34 cellular contexts compared by ENCODE assay signal in the genomic region with DNA sequence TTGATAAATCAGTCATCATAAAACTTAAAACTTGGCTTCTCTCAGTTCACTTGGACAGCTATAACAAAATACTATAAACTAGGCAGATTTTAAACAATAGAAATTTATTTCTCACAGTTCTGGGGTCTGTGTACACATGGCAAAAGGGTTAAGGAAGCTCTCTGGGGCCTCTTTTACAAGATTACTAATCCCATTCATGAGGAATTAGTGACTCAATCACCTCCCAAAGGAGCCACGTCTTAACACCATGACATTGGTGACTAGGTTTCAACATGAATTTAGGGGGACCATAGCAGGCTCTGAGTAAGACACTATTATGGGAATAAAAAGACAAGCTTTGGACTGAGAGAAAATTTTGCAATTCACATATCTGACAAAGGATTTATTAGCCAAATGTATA.
"Had no signal": no experiment of that assay in that cellular context is flagged by ENCODE, and none has a peak within 500 bp of the region (broad histone marks: within the 10 kb centered on the region; RNA-seq: fewer than 3 reads in every experiment).

No MANE protein-coding gene starts in this region.

- H3K4me1 ChIP-seq: adrenal gland, body of pancreas, esophagus squamous epithelium, gastroesophageal sphincter, heart right ventricle had no signal

- DNase-seq: activated B cell treated with CpG ODN at 0.5 μM for 24 hours; activated CD4-positive, alpha-beta memory T cell treated with anti-CD3 and anti-CD28 coated beads for 36 hours; activated CD4-positive, alpha-beta T cell treated with anti-CD3 and anti-CD28 coated beads, Interleukin-2, amount 10 ng/mL, durations not matched to agents 24 days and 14 days; activated CD8-positive, alpha-beta memory T cell treated with anti-CD3 and anti-CD28 coated beads, Interleukin-2, amount 10 ng/mL, durations not matched to agents 7 days and 5 days; activated CD8-positive, alpha-beta memory T cell treated with anti-CD3 and anti-CD28 coated beads, Interleukin-2, amount 50 U/mL, for 4 hours; activated CD8-positive, alpha-beta T cell treated with anti-CD3 and anti-CD28 coated beads, Interleukin-2, amount 10 ng/mL, durations not matched to agents 7 days and 5 days; activated effector memory CD4-positive, alpha-beta T cell treated with anti-CD3 and anti-CD28 coated beads, Interleukin-2, amount 50 U/mL, for 16 hours; activated naive CD4-positive, alpha-beta T cell treated with anti-CD3 and anti-CD28 coated beads for 36 hours; activated naive CD8-positive, alpha-beta T cell treated with anti-CD3 and anti-CD28 coated beads for 36 hours; activated naive CD8-positive, alpha-beta T cell treated with anti-CD3 and anti-CD28 coated beads, Interleukin-2, amount 50 U/mL, for 24 hours; activated T-cell treated with anti-CD3 and anti-CD28 coated beads, Interleukin-2, amount 50 U/mL, for 1 hour; activated T-cell treated with anti-CD3 and anti-CD28 coated beads, Interleukin-2, amount 50 U/mL, for 48 hours; adrenal gland; amygdala; aorta; body of pancreas; caudate nucleus; cortex of kidney; dermis blood vessel endothelial cell; effector CD4-positive, alpha-beta T cell; effector memory CD8-positive, alpha-beta T cell; esophagus squamous epithelium; foreskin melanocyte; heart right ventricle; T1000; WERI-Rb-1 had no signal

- ATAC-seq: activated CD4-positive, CD25-positive, alpha-beta regulatory T cell treated with anti-CD3 and anti-CD28 coated beads, Interleukin-2, amount 50 U/mL, for 24 hours; activated CD8-positive, alpha-beta memory T cell treated with anti-CD3 and anti-CD28 coated beads, Interleukin-2, amount 10 ng/mL, durations not matched to agents 7 days and 5 days; activated CD8-positive, alpha-beta T cell treated with anti-CD3 and anti-CD28 coated beads, Interleukin-2, amount 10 ng/mL, durations not matched to agents 7 days and 5 days; activated naive CD8-positive, alpha-beta T cell treated with anti-CD3 and anti-CD28 coated beads, Interleukin-2, amount 50 U/mL, for 24 hours; body of pancreas; effector memory CD8-positive, alpha-beta T cell; gastroesophageal sphincter; heart right ventricle had no signal

- H3K27me3 Mint-ChIP-seq: activated B cell treated with CpG ODN at 0.5 μM for 24 hours; activated CD4-positive, alpha-beta memory T cell treated with anti-CD3 and anti-CD28 coated beads for 36 hours; activated CD4-positive, alpha-beta T cell treated with anti-CD3 and anti-CD28 coated beads, Interleukin-2, amount 10 ng/mL, durations not matched to agents 24 days and 14 days; activated CD8-positive, alpha-beta memory T cell treated with anti-CD3 and anti-CD28 coated beads, Interleukin-2, amount 10 ng/mL, durations not matched to agents 7 days and 5 days; activated naive CD4-positive, alpha-beta T cell treated with anti-CD3 and anti-CD28 coated beads, Interleukin-2, amount 50 U/mL, for 24 hours; effector memory CD8-positive, alpha-beta T cell had no signal

- H3K4me1 Mint-ChIP-seq: activated B cell treated with CpG ODN at 0.5 μM for 24 hours; activated CD4-positive, alpha-beta T cell treated with anti-CD3 and anti-CD28 coated beads, Interleukin-2, amount 10 ng/mL, durations not matched to agents 24 days and 14 days; activated CD8-positive, alpha-beta memory T cell treated with anti-CD3 and anti-CD28 coated beads, Interleukin-2, amount 10 ng/mL, durations not matched to agents 7 days and 5 days; activated naive CD4-positive, alpha-beta T cell treated with anti-CD3 and anti-CD28 coated beads, Interleukin-2, amount 50 U/mL, for 24 hours; activated naive CD8-positive, alpha-beta T cell treated with anti-CD3 and anti-CD28 coated beads for 36 hours; activated naive CD8-positive, alpha-beta T cell treated with anti-CD3 and anti-CD28 coated beads, Interleukin-2, amount 50 U/mL, for 24 hours had no signal

- H3K9me3 Mint-ChIP-seq: activated CD4-positive, alpha-beta T cell treated with anti-CD3 and anti-CD28 coated beads, Interleukin-2, amount 10 ng/mL, durations not matched to agents 24 days and 14 days; T-helper 1 cell treated with Interleukin-12 subunit alpha and Interleukin-12 subunit beta and Interleukin-4 antibody, amounts not matched to agents 30 μg/mL and 1 μg/mL, for 36 hours; T-helper 2 cell treated with Interferon-gamma antibody and Interleukin-4, amounts not matched to agents 5 μg/mL and 100 μg/mL, for 36 hours had no signal

- H3K36me3 ChIP-seq: adrenal gland, esophagus squamous epithelium, gastroesophageal sphincter, heart right ventricle, WERI-Rb-1 had no signal

- H3K4me3 Mint-ChIP-seq: activated B cell treated with CpG ODN at 0.5 μM for 24 hours; activated CD4-positive, alpha-beta memory T cell treated with anti-CD3 and anti-CD28 coated beads for 36 hours; activated CD4-positive, alpha-beta T cell treated with anti-CD3 and anti-CD28 coated beads, Interleukin-2, amount 10 ng/mL, durations not matched to agents 24 days and 14 days; activated CD8-positive, alpha-beta memory T cell treated with anti-CD3 and anti-CD28 coated beads, Interleukin-2, amount 10 ng/mL, durations not matched to agents 7 days and 5 days; activated CD8-positive, alpha-beta T cell treated with anti-CD3 and anti-CD28 coated beads, Interleukin-2, amount 10 ng/mL, durations not matched to agents 7 days and 5 days; activated naive CD4-positive, alpha-beta T cell treated with anti-CD3 and anti-CD28 coated beads for 36 hours; activated naive CD4-positive, alpha-beta T cell treated with anti-CD3 and anti-CD28 coated beads, Interleukin-2, amount 50 U/mL, for 24 hours; activated naive CD8-positive, alpha-beta T cell treated with anti-CD3 and anti-CD28 coated beads for 36 hours; activated naive CD8-positive, alpha-beta T cell treated with anti-CD3 and anti-CD28 coated beads, Interleukin-2, amount 50 U/mL, for 24 hours; activated T-helper 1 cell treated with anti-CD3 and anti-CD28 coated beads, Interleukin-12 subunit alpha, Interleukin-12 subunit beta, Interleukin-2, Interleukin-4 antibody, amounts not matched to agents 30 ng/mL and 10 ng/mL and 1 ng/mL, durations not matched to agents 14 hours and 24 hours and 36 hours; effector memory CD8-positive, alpha-beta T cell; T-helper 1 cell treated with Interleukin-12 subunit alpha and Interleukin-12 subunit beta and Interleukin-4 antibody, amounts not matched to agents 30 μg/mL and 1 μg/mL, for 36 hours; T-helper 2 cell treated with Interferon-gamma antibody and Interleukin-4, amounts not matched to agents 5 μg/mL and 100 μg/mL, for 36 hours had no signal

- H3K36me3 Mint-ChIP-seq: activated CD4-positive, alpha-beta memory T cell treated with anti-CD3 and anti-CD28 coated beads for 36 hours; activated CD8-positive, alpha-beta memory T cell treated with anti-CD3 and anti-CD28 coated beads, Interleukin-2, amount 10 ng/mL, durations not matched to agents 7 days and 5 days; activated naive CD4-positive, alpha-beta T cell treated with anti-CD3 and anti-CD28 coated beads, Interleukin-2, amount 50 U/mL, for 24 hours; activated naive CD8-positive, alpha-beta T cell treated with anti-CD3 and anti-CD28 coated beads for 36 hours had no signal

- H3K27ac ChIP-seq: adrenal gland, body of pancreas, epithelial cell of prostate, esophagus squamous epithelium, gastroesophageal sphincter, heart right ventricle, WERI-Rb-1 had no signal

- H3K27me3 ChIP-seq: adrenal gland, body of pancreas, esophagus squamous epithelium, gastroesophageal sphincter, heart right ventricle had no signal

- H3K27ac Mint-ChIP-seq: activated B cell treated with CpG ODN at 0.5 μM for 24 hours; activated CD4-positive, alpha-beta memory T cell treated with anti-CD3 and anti-CD28 coated beads for 36 hours; activated CD4-positive, alpha-beta T cell treated with anti-CD3 and anti-CD28 coated beads, Interleukin-2, amount 10 ng/mL, durations not matched to agents 24 days and 14 days; activated CD8-positive, alpha-beta memory T cell treated with anti-CD3 and anti-CD28 coated beads, Interleukin-2, amount 10 ng/mL, durations not matched to agents 7 days and 5 days; activated CD8-positive, alpha-beta T cell treated with anti-CD3 and anti-CD28 coated beads, Interleukin-2, amount 10 ng/mL, durations not matched to agents 7 days and 5 days; activated naive CD4-positive, alpha-beta T cell treated with anti-CD3 and anti-CD28 coated beads for 36 hours; activated naive CD4-positive, alpha-beta T cell treated with anti-CD3 and anti-CD28 coated beads, Interleukin-2, amount 50 U/mL, for 24 hours; activated naive CD8-positive, alpha-beta T cell treated with anti-CD3 and anti-CD28 coated beads for 36 hours; activated naive CD8-positive, alpha-beta T cell treated with anti-CD3 and anti-CD28 coated beads, Interleukin-2, amount 50 U/mL, for 24 hours; activated T-helper 1 cell treated with anti-CD3 and anti-CD28 coated beads, Interleukin-12 subunit alpha, Interleukin-12 subunit beta, Interleukin-2, Interleukin-4 antibody, amounts not matched to agents 30 ng/mL and 10 ng/mL and 1 ng/mL, durations not matched to agents 14 hours and 24 hours and 36 hours; activated T-helper 2 cell treated with anti-CD3 and anti-CD28 coated beads, Interferon-gamma antibody, Interleukin-2, Interleukin-4, amounts not matched to agents 10 μg/mL and 5 μg/mL and 100 μg/mL, durations not matched to agents 14 hours and 24 hours and 36 hours; effector memory CD8-positive, alpha-beta T cell; T-helper 1 cell treated with Interleukin-12 subunit alpha and Interleukin-12 subunit beta and Interleukin-4 antibody, amounts not matched to agents 30 μg/mL and 1 μg/mL, for 36 hours; T-helper 2 cell treated with Interferon-gamma antibody and Interleukin-4, amounts not matched to agents 5 μg/mL and 100 μg/mL, for 36 hours had no signal

- H3K4me3 ChIP-seq: adrenal gland, body of pancreas, esophagus squamous epithelium, gastroesophageal sphincter, heart right ventricle had no signal
